Comparison of ENCODE assay signal across 2 cellular contexts in genomic region chr3:110579841-110580550, GRCh38.
A peak's percentile ranks its signal among the peaks of the same experiment; 100 is the strongest.
TF ChIP-seq lines count a peak whose summit lies in the region.

No MANE protein-coding gene starts in this region.

TF ChIP-seq in H1, 55 proteins besides CTCF, POLR2A, EP300 and RAD21 (continued from another document):
- TF ChIP-seq CTBP2 (IDR thresholded peaks at IDR 0.05; ENCODE audit: borderline replicate concordance, insufficient read depth, insufficient read length, low read length) (no peak), RNF2 (IDR thresholded peaks at IDR 0.05; ENCODE audit: borderline replicate concordance, low read depth, low read length, missing control alignments, poor library complexity, severe bottlenecking) (no peak), BCL11A (IDR thresholded peaks at IDR 0.05; ENCODE audit: low read depth in 2 of 2, low read length in 2 of 2) (no peak), MAFK (IDR thresholded peaks at IDR 0.05; ENCODE audit: low read depth, low read length) (no peak), FOSL1 (IDR thresholded peaks at IDR 0.05; ENCODE audit: insufficient read depth, low read depth, low read length) (no peak), SIN3A (conservative IDR thresholded peaks at IDR 0.05 in 1 of 2, IDR thresholded peaks at IDR 0.05 in 1 of 2; ENCODE audit: low read depth in 1 of 2, low read length in 2 of 2) (no peak), NRF1 (IDR thresholded peaks at IDR 0.05; ENCODE audit: low read depth, low read length) (no peak), TAF1 (IDR thresholded peaks at IDR 0.05; ENCODE audit: low read depth, low read length) (no peak), RXRA (IDR thresholded peaks at IDR 0.05; ENCODE audit: insufficient read depth, low read depth, low read length) (no peak), CEBPB (IDR thresholded peaks at IDR 0.05; ENCODE audit: low read depth, low read length) (no peak), SRF (IDR thresholded peaks at IDR 0.05; ENCODE audit: low read depth, low read length) (no peak), MAX (IDR thresholded peaks at IDR 0.05) (no peak), POLR2AphosphoS5 (IDR thresholded peaks at IDR 0.05; ENCODE audit: low read depth, low read length) (no peak), SP1 (IDR thresholded peaks at IDR 0.05; ENCODE audit: low read depth, low read length) (no peak), GTF2F1 (IDR thresholded peaks at IDR 0.05; ENCODE audit: borderline replicate concordance, low read depth, low read length) (no peak)
- TF ChIP-seq, protein P1, sequence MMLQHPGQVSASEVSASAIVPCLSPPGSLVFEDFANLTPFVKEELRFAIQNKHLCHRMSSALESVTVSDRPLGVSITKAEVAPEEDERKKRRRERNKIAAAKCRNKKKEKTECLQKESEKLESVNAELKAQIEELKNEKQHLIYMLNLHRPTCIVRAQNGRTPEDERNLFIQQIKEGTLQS (IDR thresholded peaks at IDR 0.05; ENCODE audit: insufficient read depth, low read depth, low read length): no peak
- TF ChIP-seq, protein P2, sequence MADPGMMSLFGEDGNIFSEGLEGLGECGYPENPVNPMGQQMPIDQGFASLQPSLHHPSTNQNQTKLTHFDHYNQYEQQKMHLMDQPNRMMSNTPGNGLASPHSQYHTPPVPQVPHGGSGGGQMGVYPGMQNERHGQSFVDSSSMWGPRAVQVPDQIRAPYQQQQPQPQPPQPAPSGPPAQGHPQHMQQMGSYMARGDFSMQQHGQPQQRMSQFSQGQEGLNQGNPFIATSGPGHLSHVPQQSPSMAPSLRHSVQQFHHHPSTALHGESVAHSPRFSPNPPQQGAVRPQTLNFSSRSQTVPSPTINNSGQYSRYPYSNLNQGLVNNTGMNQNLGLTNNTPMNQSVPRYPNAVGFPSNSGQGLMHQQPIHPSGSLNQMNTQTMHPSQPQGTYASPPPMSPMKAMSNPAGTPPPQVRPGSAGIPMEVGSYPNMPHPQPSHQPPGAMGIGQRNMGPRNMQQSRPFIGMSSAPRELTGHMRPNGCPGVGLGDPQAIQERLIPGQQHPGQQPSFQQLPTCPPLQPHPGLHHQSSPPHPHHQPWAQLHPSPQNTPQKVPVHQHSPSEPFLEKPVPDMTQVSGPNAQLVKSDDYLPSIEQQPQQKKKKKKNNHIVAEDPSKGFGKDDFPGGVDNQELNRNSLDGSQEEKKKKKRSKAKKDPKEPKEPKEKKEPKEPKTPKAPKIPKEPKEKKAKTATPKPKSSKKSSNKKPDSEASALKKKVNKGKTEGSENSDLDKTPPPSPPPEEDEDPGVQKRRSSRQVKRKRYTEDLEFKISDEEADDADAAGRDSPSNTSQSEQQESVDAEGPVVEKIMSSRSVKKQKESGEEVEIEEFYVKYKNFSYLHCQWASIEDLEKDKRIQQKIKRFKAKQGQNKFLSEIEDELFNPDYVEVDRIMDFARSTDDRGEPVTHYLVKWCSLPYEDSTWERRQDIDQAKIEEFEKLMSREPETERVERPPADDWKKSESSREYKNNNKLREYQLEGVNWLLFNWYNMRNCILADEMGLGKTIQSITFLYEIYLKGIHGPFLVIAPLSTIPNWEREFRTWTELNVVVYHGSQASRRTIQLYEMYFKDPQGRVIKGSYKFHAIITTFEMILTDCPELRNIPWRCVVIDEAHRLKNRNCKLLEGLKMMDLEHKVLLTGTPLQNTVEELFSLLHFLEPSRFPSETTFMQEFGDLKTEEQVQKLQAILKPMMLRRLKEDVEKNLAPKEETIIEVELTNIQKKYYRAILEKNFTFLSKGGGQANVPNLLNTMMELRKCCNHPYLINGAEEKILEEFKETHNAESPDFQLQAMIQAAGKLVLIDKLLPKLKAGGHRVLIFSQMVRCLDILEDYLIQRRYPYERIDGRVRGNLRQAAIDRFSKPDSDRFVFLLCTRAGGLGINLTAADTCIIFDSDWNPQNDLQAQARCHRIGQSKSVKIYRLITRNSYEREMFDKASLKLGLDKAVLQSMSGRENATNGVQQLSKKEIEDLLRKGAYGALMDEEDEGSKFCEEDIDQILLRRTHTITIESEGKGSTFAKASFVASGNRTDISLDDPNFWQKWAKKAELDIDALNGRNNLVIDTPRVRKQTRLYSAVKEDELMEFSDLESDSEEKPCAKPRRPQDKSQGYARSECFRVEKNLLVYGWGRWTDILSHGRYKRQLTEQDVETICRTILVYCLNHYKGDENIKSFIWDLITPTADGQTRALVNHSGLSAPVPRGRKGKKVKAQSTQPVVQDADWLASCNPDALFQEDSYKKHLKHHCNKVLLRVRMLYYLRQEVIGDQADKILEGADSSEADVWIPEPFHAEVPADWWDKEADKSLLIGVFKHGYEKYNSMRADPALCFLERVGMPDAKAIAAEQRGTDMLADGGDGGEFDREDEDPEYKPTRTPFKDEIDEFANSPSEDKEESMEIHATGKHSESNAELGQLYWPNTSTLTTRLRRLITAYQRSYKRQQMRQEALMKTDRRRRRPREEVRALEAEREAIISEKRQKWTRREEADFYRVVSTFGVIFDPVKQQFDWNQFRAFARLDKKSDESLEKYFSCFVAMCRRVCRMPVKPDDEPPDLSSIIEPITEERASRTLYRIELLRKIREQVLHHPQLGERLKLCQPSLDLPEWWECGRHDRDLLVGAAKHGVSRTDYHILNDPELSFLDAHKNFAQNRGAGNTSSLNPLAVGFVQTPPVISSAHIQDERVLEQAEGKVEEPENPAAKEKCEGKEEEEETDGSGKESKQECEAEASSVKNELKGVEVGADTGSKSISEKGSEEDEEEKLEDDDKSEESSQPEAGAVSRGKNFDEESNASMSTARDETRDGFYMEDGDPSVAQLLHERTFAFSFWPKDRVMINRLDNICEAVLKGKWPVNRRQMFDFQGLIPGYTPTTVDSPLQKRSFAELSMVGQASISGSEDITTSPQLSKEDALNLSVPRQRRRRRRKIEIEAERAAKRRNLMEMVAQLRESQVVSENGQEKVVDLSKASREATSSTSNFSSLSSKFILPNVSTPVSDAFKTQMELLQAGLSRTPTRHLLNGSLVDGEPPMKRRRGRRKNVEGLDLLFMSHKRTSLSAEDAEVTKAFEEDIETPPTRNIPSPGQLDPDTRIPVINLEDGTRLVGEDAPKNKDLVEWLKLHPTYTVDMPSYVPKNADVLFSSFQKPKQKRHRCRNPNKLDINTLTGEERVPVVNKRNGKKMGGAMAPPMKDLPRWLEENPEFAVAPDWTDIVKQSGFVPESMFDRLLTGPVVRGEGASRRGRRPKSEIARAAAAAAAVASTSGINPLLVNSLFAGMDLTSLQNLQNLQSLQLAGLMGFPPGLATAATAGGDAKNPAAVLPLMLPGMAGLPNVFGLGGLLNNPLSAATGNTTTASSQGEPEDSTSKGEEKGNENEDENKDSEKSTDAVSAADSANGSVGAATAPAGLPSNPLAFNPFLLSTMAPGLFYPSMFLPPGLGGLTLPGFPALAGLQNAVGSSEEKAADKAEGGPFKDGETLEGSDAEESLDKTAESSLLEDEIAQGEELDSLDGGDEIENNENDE (IDR thresholded peaks at IDR 0.05; ENCODE audit: insufficient replicate concordance, low read length): no peak

TF ChIP-seq in neural cell, 6 proteins besides CTCF, POLR2A, EP300 and RAD21:
- TF ChIP-seq, protein P3, sequence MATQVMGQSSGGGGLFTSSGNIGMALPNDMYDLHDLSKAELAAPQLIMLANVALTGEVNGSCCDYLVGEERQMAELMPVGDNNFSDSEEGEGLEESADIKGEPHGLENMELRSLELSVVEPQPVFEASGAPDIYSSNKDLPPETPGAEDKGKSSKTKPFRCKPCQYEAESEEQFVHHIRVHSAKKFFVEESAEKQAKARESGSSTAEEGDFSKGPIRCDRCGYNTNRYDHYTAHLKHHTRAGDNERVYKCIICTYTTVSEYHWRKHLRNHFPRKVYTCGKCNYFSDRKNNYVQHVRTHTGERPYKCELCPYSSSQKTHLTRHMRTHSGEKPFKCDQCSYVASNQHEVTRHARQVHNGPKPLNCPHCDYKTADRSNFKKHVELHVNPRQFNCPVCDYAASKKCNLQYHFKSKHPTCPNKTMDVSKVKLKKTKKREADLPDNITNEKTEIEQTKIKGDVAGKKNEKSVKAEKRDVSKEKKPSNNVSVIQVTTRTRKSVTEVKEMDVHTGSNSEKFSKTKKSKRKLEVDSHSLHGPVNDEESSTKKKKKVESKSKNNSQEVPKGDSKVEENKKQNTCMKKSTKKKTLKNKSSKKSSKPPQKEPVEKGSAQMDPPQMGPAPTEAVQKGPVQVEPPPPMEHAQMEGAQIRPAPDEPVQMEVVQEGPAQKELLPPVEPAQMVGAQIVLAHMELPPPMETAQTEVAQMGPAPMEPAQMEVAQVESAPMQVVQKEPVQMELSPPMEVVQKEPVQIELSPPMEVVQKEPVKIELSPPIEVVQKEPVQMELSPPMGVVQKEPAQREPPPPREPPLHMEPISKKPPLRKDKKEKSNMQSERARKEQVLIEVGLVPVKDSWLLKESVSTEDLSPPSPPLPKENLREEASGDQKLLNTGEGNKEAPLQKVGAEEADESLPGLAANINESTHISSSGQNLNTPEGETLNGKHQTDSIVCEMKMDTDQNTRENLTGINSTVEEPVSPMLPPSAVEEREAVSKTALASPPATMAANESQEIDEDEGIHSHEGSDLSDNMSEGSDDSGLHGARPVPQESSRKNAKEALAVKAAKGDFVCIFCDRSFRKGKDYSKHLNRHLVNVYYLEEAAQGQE (IDR thresholded peaks at IDR 0.05; ENCODE audit: borderline replicate concordance): peak; percentile 24
- TF ChIP-seq TAF1 (IDR thresholded peaks at IDR 0.05; ENCODE audit: low read depth) (no peak), POLR2AphosphoS5 (IDR thresholded peaks at IDR 0.05) (peak; percentile 58)
TF ChIP-seq in neural cell: peak in this region for 2.
